18 cellular contexts compared by ENCODE assay signal in genomic region chr12:117907108-117907689, GRCh38.
DNase-seq lines count a peak whose midpoint lies in the region; ATAC-seq and TF ChIP-seq lines count a peak whose summit lies in the region.
"Had no signal": no experiment of that assay in that cellular context is flagged by ENCODE, and none has a peak within 500 bp of the region (broad histone marks: within the 10 kb centered on the region; RNA-seq: fewer than 3 reads in every experiment).

No MANE protein-coding gene starts in this region.

- ATAC-seq in foreskin keratinocyte (peak; percentile 83), gastroesophageal sphincter (no peak), GM18907 (IDR thresholded peaks at IDR 0.05; ENCODE audit: unreplicated experiment) (no peak), HG03378 (IDR thresholded peaks at IDR 0.05; ENCODE audit: unreplicated experiment) (no peak)
- ATAC-seq: stimulated activated naive B cell treated with anti-CD40 and anti-IgM and Interleukin-4, amounts not matched to agents 10 μg/mL and 1 μg/mL and 100 μg/mL, for 72 hours; upper lobe of right lung had no signal

- peak; percentile 25 for DNase-seq in H7
- peak; percentile 21 for DNase-seq in NCI-H748 treated with DMSO at 0.1 percent for 48 hours (lab: John Stamatoyannopoulos, UW)
- DNase-seq in foreskin keratinocyte: peak; percentile 71 to 89
- no peak for DNase-seq in stimulated activated naive CD4-positive, alpha-beta T cell (lab: John Stamatoyannopoulos, UW)
- DNase-seq: activated CD4-positive, alpha-beta T cell treated with anti-CD3 and anti-CD28 coated beads for 48 hours; activated T-cell treated with anti-CD3 and anti-CD28 coated beads, Interleukin-2, amount 50 U/mL, for 48 hours; cerebellar nuclear complex; GOT3; midbrain; NCI-H524; occipital lobe; stimulated activated naive B cell treated with anti-CD40 and anti-IgM and Interleukin-4, amounts not matched to agents 10 μg/mL and 1 μg/mL and 100 μg/mL, for 72 hours; T-helper 2 cell; upper lobe of right lung had no signal

- TF ChIP-seq CTCF in 22Rv1 (IDR thresholded peaks at IDR 0.05): 0 out of 2 replicates have a peak, but pooled peaks have one; percentile 9
- peak; percentile 31 for TF ChIP-seq CTCF in foreskin keratinocyte (conservative IDR thresholded peaks at IDR 0.05)
- TF ChIP-seq CTCF in gastroesophageal sphincter (IDR thresholded peaks at IDR 0.05): no peak

- no peak for TF ChIP-seq EP300 in gastroesophageal sphincter (IDR thresholded peaks at IDR 0.05)

- H3K4me3 ChIP-seq in H7 (ENCODE audit: insufficient read depth, low read depth, low read length) (no peak overlapping the region), gastroesophageal sphincter (no peak overlapping the region)
- H3K4me3 ChIP-seq: upper lobe of right lung had no signal

- 35 to 40% methylated on average over 1 to 8 of the region's 11 CpGs for WGBS in gastroesophageal sphincter (ENCODE audit: low coverage in 1 of 2), 2 donors

- peaks cover 0 to 16% (median 0%) of the 10 kb centered on the region in 3 donors for H3K9me3 ChIP-seq in gastroesophageal sphincter
- H3K9me3 ChIP-seq: upper lobe of right lung had no signal

- no peak for TF ChIP-seq POLR2A in gastroesophageal sphincter (IDR thresholded peaks at IDR 0.05)

- H3K4me1 ChIP-seq in foreskin keratinocyte (peaks cover 3% of the 10 kb centered on the region), gastroesophageal sphincter (no peaks in the 10 kb centered on the region)
- H3K4me1 ChIP-seq: upper lobe of right lung had no signal

- no peaks in the 10 kb centered on the region for H3K36me3 ChIP-seq in H7 (replicated peaks; ENCODE audit: control insufficient read depth, insufficient read depth, low read length)
- H3K36me3 ChIP-seq in gastroesophageal sphincter: no peaks in the 10 kb centered on the region
- H3K36me3 ChIP-seq: upper lobe of right lung had no signal

- H3K27me3 ChIP-seq in H7 (ENCODE audit: control insufficient read depth, insufficient read depth, low read length): no peaks in the 10 kb centered on the region
- H3K27me3 ChIP-seq in foreskin keratinocyte: no peaks in the 10 kb centered on the region
- peaks cover 18% of the 10 kb centered on the region for H3K27me3 ChIP-seq in gastroesophageal sphincter
- H3K27me3 ChIP-seq: upper lobe of right lung had no signal

- H3K27ac ChIP-seq in 22Rv1 (no peak overlapping the region), foreskin keratinocyte (no peak overlapping the region), gastroesophageal sphincter (no peak overlapping the region)
- H3K27ac ChIP-seq: upper lobe of right lung had no signal

Comparison
In these comparisons a context has a peak if more than half of its experiments do, and no peak if none do; other contexts are left out.
1. CTCF ChIP-seq: peak in 22Rv1 (single experiment) and foreskin keratinocyte (single experiment); none in gastroesophageal sphincter (0 of 4).
2. DNase-seq: peak in H7 (single experiment), NCI-H748 treated with DMSO at 0.1 percent for 48 hours (single experiment) and foreskin keratinocyte (2 of 2); none in stimulated activated naive CD4-positive, alpha-beta T cell (0 of 6).